ENCODE assay signal across 8 cellular contexts in genomic region chr16:82653550-82654511, GRCh38. TPM values are rescaled to one million over a fixed set of nuclear protein-coding genes. Genes with fewer than 3 reads are reported as not detected.
DNase-seq lines count a peak whose midpoint lies in the region; ATAC-seq, FAIRE-seq and TF ChIP-seq lines count a peak whose summit lies in the region.

No MANE protein-coding gene starts in this region.

- no peaks in the 10 kb centered on the region for H3K27me3 ChIP-seq in astrocyte (ENCODE audit: insufficient read depth, low read length)

- H2AFZ ChIP-seq in astrocyte (ENCODE audit: low read depth, low read length) = no peak overlapping the region

- TF ChIP-seq CTCF in astrocyte (IDR thresholded peaks at IDR 0.05; ENCODE audit: insufficient read depth, low read depth, low read length) = no peak

- intact Hi-C loops in left colon (cut with DNase I, micrococcal nuclease) = no loop called here

- H3K27ac Mint-ChIP-seq in astrocyte (ENCODE audit: unreplicated experiment) (peak overlapping the region; percentile 96), memory B cell (peak overlapping the region; percentile 68)

- peak overlapping the region; percentile 81 for H3K4me2 ChIP-seq in astrocyte (ENCODE audit: low read length)

- peaks cover 71% of the 10 kb centered on the region for H3K79me2 ChIP-seq in astrocyte (ENCODE audit: insufficient read depth, low read length)

- no peaks in the 10 kb centered on the region for H3K27me3 Mint-ChIP-seq in astrocyte (ENCODE audit: low read depth, unreplicated experiment)
- peaks cover 7% of the 10 kb centered on the region for H3K27me3 Mint-ChIP-seq in memory B cell

- H3K27ac ChIP-seq in astrocyte (ENCODE audit: low read depth, low read length) = peak overlapping the region; percentile 93

- ATAC-seq in GM18870 (IDR thresholded peaks at IDR 0.05; ENCODE audit: unreplicated experiment) (peak; percentile 73), HG02970 (IDR thresholded peaks at IDR 0.05; ENCODE audit: low FRiP score, unreplicated experiment) (peak; percentile 68), memory B cell (ENCODE audit: low read depth) (peak; percentile 77), left colon (no peak)

- H3K36me3 Mint-ChIP-seq in astrocyte (ENCODE audit: low read depth, unreplicated experiment) (no peaks in the 10 kb centered on the region), memory B cell (no peaks in the 10 kb centered on the region)

- peak overlapping the region; percentile 29 for H3K4me3 Mint-ChIP-seq in astrocyte (ENCODE audit: unreplicated experiment)
- H3K4me3 Mint-ChIP-seq in memory B cell = peak overlapping the region; percentile 13

- H3K36me3 ChIP-seq in astrocyte (ENCODE audit: insufficient read depth, low read length) = no peaks in the 10 kb centered on the region

- H3K9ac ChIP-seq in astrocyte (ENCODE audit: low read length) = peak overlapping the region; percentile 79

- H3K9me3 ChIP-seq in astrocyte (ENCODE audit: insufficient read depth, low read depth, low read length) = no peaks in the 10 kb centered on the region

- DNase-seq in RKO (ENCODE audit: low spot score) = peak; percentile 84
- DNase-seq in astrocyte (ENCODE audit: low read depth) = peak; percentile 92
- DNase-seq in memory B cell (ENCODE audit: low spot score in 2 of 2) = peak in 1 of 2 donors; percentile 31
- DNase-seq in left colon = no peak
- DNase-seq in NCI-H2171 (lab: John Stamatoyannopoulos, UW) = no peak
- DNase-seq in NCI-H2081 treated with DMSO at 0.1 percent for 48 hours (lab: John Stamatoyannopoulos, UW) = no peak

- no peaks in the 10 kb centered on the region for H3K9me3 Mint-ChIP-seq in astrocyte (ENCODE audit: unreplicated experiment)
- H3K9me3 Mint-ChIP-seq in memory B cell = peaks cover 2% of the 10 kb centered on the region

- H3K4me1 Mint-ChIP-seq in astrocyte (ENCODE audit: low read depth, unreplicated experiment) (peaks cover 64% of the 10 kb centered on the region), memory B cell (peaks cover 19% of the 10 kb centered on the region)

- peak overlapping the region; percentile 34 for H3K4me3 ChIP-seq in astrocyte (ENCODE audit: insufficient read depth, low read depth, low read length)

- FAIRE-seq in astrocyte (lab: Jason Lieb, UNC) = peak; percentile 88

- H3K4me1 ChIP-seq in astrocyte (ENCODE audit: insufficient read depth, low read length) = peaks cover 42% of the 10 kb centered on the region

- H4K20me1 ChIP-seq in astrocyte (ENCODE audit: insufficient read depth, low read length) = no peaks in the 10 kb centered on the region

RNA-seq across cellular contexts. Expression of gene CDH13, which starts 27.1 kb away (rescaled TPM):
- total RNA-seq in astrocyte = 23.0 and 41.7 TPM in 2 replicates
- 1 to 10 TPM; 4.1 to 7.1 TPM for total RNA-seq in left colon

Comparison
In these comparisons a context has a peak if more than half of its experiments do, and no peak if none do; other contexts are left out.
1. DNase-seq: peak in RKO (single experiment) and astrocyte (single experiment); none in left colon (0 of 2), NCI-H2171 (single experiment) and NCI-H2081 treated with DMSO at 0.1 percent for 48 hours (single experiment).